Comparison of ENCODE assay signal across 8 cellular contexts in genomic region chr14:23299986-23300686, GRCh38. TPM values are rescaled to one million over a fixed set of nuclear protein-coding genes. Genes with fewer than 3 reads are reported as not detected.
DNase-seq lines count a peak whose midpoint lies in the region; ATAC-seq, FAIRE-seq and TF ChIP-seq lines count a peak whose summit lies in the region.

No MANE protein-coding gene starts in this region.

- peak overlapping the region; percentile 75 for H3K9ac ChIP-seq in GM12878 (ENCODE audit: control insufficient read depth, insufficient read depth, low read length)

- in situ Hi-C loops in GM12878 (cut with MboI), result loop anchor here (10.0 to 25.0 kb wide), 2 partner anchors 812 to 1135 kb away; partner anchors contain the start of genes DCAF11 and NRL

- CTCF ChIA-PET in activated naive CD4-positive, alpha-beta T cell treated with anti-CD3 and anti-CD28 coated beads, Interleukin-2, amount 10 ng/mL, durations not matched to agents 7 days and 5 days (lab: Charles Lee), result interaction anchor here (1.0 to 3.5 kb wide), 13 partner anchors 12 to 232 kb away, joined by 3 to 32 read pairs (median 6); partner anchors contain the start of genes ACIN1, HOMEZ and PABPN1
- CTCF ChIA-PET in GM12878 (lab: Yijun Ruan, JAX), result interaction anchor here (0.6 to 5.8 kb wide), 23 partner anchors 8 to 294 kb away, joined by 3 to 77 read pairs (median 4); partner anchors contain the start of genes CDH24, HOMEZ, JPH4 and PABPN1

- H3K9me3 ChIP-seq in GM12878 (replicated peaks; ENCODE audit: control insufficient read depth, insufficient read depth, low read length) (no peaks in the 10 kb centered on the region), upper lobe of right lung (no peaks in the 10 kb centered on the region)

- intact Hi-C loops in GM12878 (cut with micrococcal nuclease; ENCODE audit: unreplicated experiment), result loop anchor here (2.0 kb wide), 1 partner anchor 179 kb away; no protein-coding TSS in a partner anchor
- intact Hi-C loops in upper lobe of right lung (cut with DNase I), result no loop called here

- peaks cover 7% of the 10 kb centered on the region for H3K79me2 ChIP-seq in GM12878 (ENCODE audit: control insufficient read depth, insufficient read depth, low read length)

- POLR2A ChIA-PET in GM12878 (lab: Charles Lee), result interaction anchor here (0.5 to 5.7 kb wide), 5 partner anchors 9 to 30 kb away, joined by 3 to 98 read pairs (median 6); partner anchors contain the start of genes HOMEZ and PABPN1

- H3K27ac ChIP-seq in GM12878 (ENCODE audit: control insufficient read depth, insufficient read depth) (peak overlapping the region; percentile 85), upper lobe of right lung (peak overlapping the region; percentile 97)

- peak overlapping the region; percentile 97 for H3K4me3 Mint-ChIP-seq in activated naive CD4-positive, alpha-beta T cell treated with anti-CD3 and anti-CD28 coated beads, Interleukin-2, amount 10 ng/mL, durations not matched to agents 7 days and 5 days
- H3K4me3 Mint-ChIP-seq in memory B cell, result peak overlapping the region; percentile 98

- H3K27me3 Mint-ChIP-seq in activated naive CD4-positive, alpha-beta T cell treated with anti-CD3 and anti-CD28 coated beads, Interleukin-2, amount 10 ng/mL, durations not matched to agents 7 days and 5 days, result peaks cover 15% of the 10 kb centered on the region
- no peaks in the 10 kb centered on the region for H3K27me3 Mint-ChIP-seq in memory B cell

- WGBS in GM12878 (ENCODE audit: insufficient coverage, insufficient replicate concordance, low lambda C conversion rate, missing lambda C conversion rate), result 62% methylated on average over 10 of the region's 10 CpGs

- H4K20me1 ChIP-seq in GM12878 (ENCODE audit: control insufficient read depth, insufficient read depth), result no peaks in the 10 kb centered on the region

- peak overlapping the region; percentile 96 for H3K27ac Mint-ChIP-seq in activated naive CD4-positive, alpha-beta T cell treated with anti-CD3 and anti-CD28 coated beads, Interleukin-2, amount 10 ng/mL, durations not matched to agents 7 days and 5 days
- H3K27ac Mint-ChIP-seq in memory B cell, result peak overlapping the region; percentile 97

- TF ChIP-seq EP300 in GM12878 (IDR thresholded peaks at IDR 0.05; ENCODE audit: borderline replicate concordance in 1 of 2, control insufficient read depth in 1 of 2, low read depth in 2 of 2, low read length in 2 of 2), result no peak

- FAIRE-seq in GM12878 (lab: Jason Lieb, UNC), result peak; percentile 18

- TF ChIP-seq RAD21 in GM12878 (IDR thresholded peaks at IDR 0.05; ENCODE audit: insufficient read depth, low read depth, low read length), result no peak

- no peak for DNase-seq in activated naive CD4-positive, alpha-beta T cell treated with anti-CD3 and anti-CD28 coated beads, Interleukin-2, amount 10 ng/mL, durations not matched to agents 7 days and 5 days
- no peak for DNase-seq in activated naive CD4-positive, alpha-beta T cell treated with anti-CD3 and anti-CD28 coated beads, Interleukin-2, amount 50 U/mL, for 16 hours
- DNase-seq in GM12878 (ENCODE audit: low read depth, low spot score) (no peak), memory B cell (ENCODE audit: low spot score in 2 of 2) (no peak), upper lobe of right lung (no peak), omental fat pad (ENCODE audit: low spot score) (no peak)
- DNase-seq in stimulated activated CD4-positive, alpha-beta T cell treated with anti-CD3 and anti-CD28 coated beads, Interleukin-4, amount 100 ng/mL, for 1 hour, result no peak

- ATAC-seq in GM12878 (no peak), memory B cell (ENCODE audit: low read depth) (no peak), upper lobe of right lung (no peak), omental fat pad (ENCODE audit: low FRiP score) (no peak), GM21390 (IDR thresholded peaks at IDR 0.05; ENCODE audit: unreplicated experiment) (no peak)

- H3K4me3 ChIP-seq in GM12878, result peak overlapping the region; percentile 86
- peak overlapping the region; percentile 58 for H3K4me3 ChIP-seq in upper lobe of right lung

- peaks cover 28% of the 10 kb centered on the region for H3K36me3 Mint-ChIP-seq in activated naive CD4-positive, alpha-beta T cell treated with anti-CD3 and anti-CD28 coated beads, Interleukin-2, amount 10 ng/mL, durations not matched to agents 7 days and 5 days
- peaks cover 4% of the 10 kb centered on the region for H3K36me3 Mint-ChIP-seq in memory B cell

- H3K4me1 Mint-ChIP-seq in activated naive CD4-positive, alpha-beta T cell treated with anti-CD3 and anti-CD28 coated beads, Interleukin-2, amount 10 ng/mL, durations not matched to agents 7 days and 5 days, result peaks cover 38% of the 10 kb centered on the region
- H3K4me1 Mint-ChIP-seq in memory B cell, result peaks cover 19% of the 10 kb centered on the region

- SMC1A ChIA-PET in GM12878 (lab: Charles Lee; ENCODE audit: uncharacterized antibody, unreplicated experiment), result interaction anchor here (0.7 to 7.1 kb wide), 10 partner anchors 11 to 268 kb away, joined by 3 to 48 read pairs (median 3); partner anchors contain the start of genes AP1G2, HOMEZ and PABPN1

- RAD21 ChIA-PET in GM12878 (lab: Charles Lee; ENCODE audit: unreplicated experiment), result interaction anchor here (0.7 to 8.7 kb wide), 9 partner anchors 14 to 255 kb away, joined by 3 to 103 read pairs (median 4); partner anchors contain the start of genes HOMEZ and PABPN1

- no peaks in the 10 kb centered on the region for H3K27me3 ChIP-seq in GM12878 (replicated peaks in 1 of 2; ENCODE audit: control insufficient read depth in 2 of 2, insufficient read depth in 2 of 2, low read length in 1 of 2)
- H3K27me3 ChIP-seq in upper lobe of right lung, result no peaks in the 10 kb centered on the region

- no peak for TF ChIP-seq POLR2A in GM12878 (IDR thresholded peaks at IDR 0.05; ENCODE audit: low read depth, low read length)

- H3K36me3 ChIP-seq in GM12878 (ENCODE audit: control insufficient read depth in 2 of 2, insufficient read depth in 2 of 2, low read length in 1 of 2), result no peaks in the 10 kb centered on the region
- peaks cover 18% of the 10 kb centered on the region for H3K36me3 ChIP-seq in upper lobe of right lung

- H3K4me2 ChIP-seq in GM12878 (ENCODE audit: control insufficient read depth, insufficient read depth), result peak overlapping the region; percentile 83

- BruUV-seq in GM12878 (replicated peaks; lab: Mats Ljungman, UMichigan), result no TSS peak

- H3K4me1 ChIP-seq in GM12878 (ENCODE audit: control insufficient read depth, insufficient read depth, low read length), result peaks cover 8% of the 10 kb centered on the region
- peaks cover 19% of the 10 kb centered on the region for H3K4me1 ChIP-seq in upper lobe of right lung

- TF ChIP-seq CTCF in GM12878 (IDR thresholded peaks at IDR 0.05 in 2 of 3, conservative IDR thresholded peaks at IDR 0.05 in 1 of 3; ENCODE audit: control insufficient read depth in 2 of 3, extremely low read depth in 1 of 3, insufficient read depth in 1 of 3, low read depth in 3 of 3, low read length in 3 of 3) (no peak), upper lobe of right lung (IDR thresholded peaks at IDR 0.05) (no peak), omental fat pad (IDR thresholded peaks at IDR 0.05) (no peak)

- H3K9me3 Mint-ChIP-seq in activated naive CD4-positive, alpha-beta T cell treated with anti-CD3 and anti-CD28 coated beads, Interleukin-2, amount 10 ng/mL, durations not matched to agents 7 days and 5 days, result no peaks in the 10 kb centered on the region
- no peaks in the 10 kb centered on the region for H3K9me3 Mint-ChIP-seq in memory B cell

- no peak overlapping the region; the same call in 1 of the 2 replicates for H2AFZ ChIP-seq in GM12878 (ENCODE audit: control insufficient read depth, low read depth, low read length)

RNA-seq across cellular contexts. Expression of gene PPP1R3E, which starts 2.5 kb away (rescaled TPM):
- 79.3 and 88.0 TPM in 2 replicates for total RNA-seq in GM12878 (2013; cell fraction: nucleolus; rRNA removed)
- 6.3 and 6.6 TPM in 2 replicates for total RNA-seq in GM12878 (2014; rRNA removed)
- 7.6 and 9.7 TPM in 2 replicates for total RNA-seq in GM12878 (2014; rRNA removed; fragmentation: Illumina TruSeq; extraction: Trizol)
- total RNA-seq in GM12878 (2021), result 8.6 and 11.7 TPM in 2 replicates
- polyA plus RNA-seq in GM12878 (2011; ENCODE audit: low read depth), result 11.1 TPM
- polyA plus RNA-seq in GM12878 (2011; rRNA removed), result 26.4 and 32.7 TPM in 2 replicates
- polyA plus RNA-seq in GM12878 (2011; cell fraction: cytosol; rRNA removed), result 20.7 and 26.7 TPM in 2 replicates
- 72.6 and 113 TPM in 2 replicates for polyA plus RNA-seq in GM12878 (2011; cell fraction: nucleus; rRNA removed)
- 10.9 and 17.0 TPM in 2 replicates for polyA plus RNA-seq in GM12878 (2012)
- 13.7 and 18.7 TPM in 2 replicates for polyA plus RNA-seq in GM12878 (2014; fragmentation: Illumina TruSeq; extraction: Trizol)
- polyA plus RNA-seq in GM12878 (2014; fragmentation: Nextera tagmentation; extraction: Ambion mirVana), result 1 to 10 TPM; 4.7 to 4.8 TPM
- polyA plus RNA-seq in GM12878 (2014; rRNA removed), result 9.3 and 13.7 TPM in 2 replicates
- 1 to 10 TPM; 4.6 to 6.1 TPM for polyA plus RNA-seq in GM12878 (2016; fragmentation: Nextera tagmentation; extraction: Ambion mirVana)
- polyA minus RNA-seq in GM12878 (2011; rRNA and poly(A)+ RNA removed), result 19.9 and 26.3 TPM in 2 replicates
- 4.0 and 5.3 TPM in 2 replicates for polyA minus RNA-seq in GM12878 (2011; cell fraction: cytosol; rRNA and poly(A)+ RNA removed)
- 25.1 and 34.8 TPM in 2 replicates for polyA minus RNA-seq in GM12878 (2011; cell fraction: nucleus; rRNA and poly(A)+ RNA removed)
- 14.6 TPM for total RNA-seq in upper lobe of right lung
- 10 to 100 TPM in 1 of 4 donors, 1 to 10 TPM in 3; 5.9 to 12.9 (median 6.9) TPM for total RNA-seq in omental fat pad

RNA-seq across cellular contexts. Expression of gene BCL2L2, which starts 6.5 kb away (rescaled TPM):
- total RNA-seq in GM12878 (2013; cell fraction: nucleolus; rRNA removed), result 24.1 and 28.4 TPM in 2 replicates
- total RNA-seq in GM12878 (2014; rRNA removed) (5.8 and 6.3 TPM in 2 replicates), GM12878 (2014; rRNA removed; fragmentation: Illumina TruSeq; extraction: Trizol) (7.9 and 8.3 TPM in 2 replicates), GM12878 (2021) (9.7 and 12.5 TPM in 2 replicates), upper lobe of right lung (53.0 TPM), omental fat pad (10 to 100 TPM; 37.2 to 62.7 (median 51.8) TPM)
- polyA plus RNA-seq in GM12878 (2011; ENCODE audit: low read depth), result 8.3 TPM
- polyA plus RNA-seq in GM12878 (2011; rRNA removed) (14.7 and 15.4 TPM in 2 replicates), GM12878 (2014; fragmentation: Illumina TruSeq; extraction: Trizol) (9.6 and 10.1 TPM in 2 replicates), GM12878 (2014; fragmentation: Nextera tagmentation; extraction: Ambion mirVana) (1 to 10 TPM; 1.4 to 3.1 TPM), GM12878 (2014; rRNA removed) (13.3 and 14.0 TPM in 2 replicates), GM12878 (2016; fragmentation: Nextera tagmentation; extraction: Ambion mirVana) (1 to 10 TPM; 1.5 to 2.2 TPM)
- 12.1 and 14.0 TPM in 2 replicates for polyA plus RNA-seq in GM12878 (2011; cell fraction: cytosol; rRNA removed)
- 21.4 and 22.2 TPM in 2 replicates for polyA plus RNA-seq in GM12878 (2011; cell fraction: nucleus; rRNA removed)
- polyA plus RNA-seq in GM12878 (2012), result 12.0 and 12.8 TPM in 2 replicates
- 10.7 and 14.0 TPM in 2 replicates for polyA minus RNA-seq in GM12878 (2011; rRNA and poly(A)+ RNA removed)
- polyA minus RNA-seq in GM12878 (2011; cell fraction: cytosol; rRNA and poly(A)+ RNA removed), result 2.9 and 4.1 TPM in 2 replicates
- polyA minus RNA-seq in GM12878 (2011; cell fraction: nucleus; rRNA and poly(A)+ RNA removed), result 10.4 and 16.9 TPM in 2 replicates

RNA-seq across cellular contexts. Expression of gene HOMEZ, which starts 14.2 kb away (rescaled TPM):
- 13.1 and 14.2 TPM in 2 replicates for total RNA-seq in GM12878 (2013; cell fraction: nucleolus; rRNA removed)
- total RNA-seq in GM12878 (2014; rRNA removed), result 14.3 and 14.7 TPM in 2 replicates
- total RNA-seq in GM12878 (2014; rRNA removed; fragmentation: Illumina TruSeq; extraction: Trizol), result 12.7 and 13.0 TPM in 2 replicates
- 15.2 and 15.3 TPM in 2 replicates for total RNA-seq in GM12878 (2021)
- 1.9 TPM for polyA plus RNA-seq in GM12878 (2011; ENCODE audit: low read depth)
- 9.6 and 11.0 TPM in 2 replicates for polyA plus RNA-seq in GM12878 (2011; rRNA removed)
- polyA plus RNA-seq in GM12878 (2011; cell fraction: cytosol; rRNA removed), result 11.3 and 14.2 TPM in 2 replicates
- 5.9 and 7.2 TPM in 2 replicates for polyA plus RNA-seq in GM12878 (2011; cell fraction: nucleus; rRNA removed)
- 5.7 and 10.2 TPM in 2 replicates for polyA plus RNA-seq in GM12878 (2012)
- polyA plus RNA-seq in GM12878 (2014; fragmentation: Illumina TruSeq; extraction: Trizol), result 17.8 and 19.3 TPM in 2 replicates
- 1 to 10 TPM; 2.6 to 3.6 TPM for polyA plus RNA-seq in GM12878 (2014; fragmentation: Nextera tagmentation; extraction: Ambion mirVana)
- polyA plus RNA-seq in GM12878 (2014; rRNA removed), result 11.2 and 12.9 TPM in 2 replicates
- polyA plus RNA-seq in GM12878 (2016; fragmentation: Nextera tagmentation; extraction: Ambion mirVana), result 10 to 100 TPM; 13.3 to 16.2 TPM
- 18.8 and 19.3 TPM in 2 replicates for polyA minus RNA-seq in GM12878 (2011; rRNA and poly(A)+ RNA removed)
- 3.2 and 5.4 TPM in 2 replicates for polyA minus RNA-seq in GM12878 (2011; cell fraction: cytosol; rRNA and poly(A)+ RNA removed)
- 6.5 and 8.0 TPM in 2 replicates for polyA minus RNA-seq in GM12878 (2011; cell fraction: nucleus; rRNA and poly(A)+ RNA removed)
- total RNA-seq in upper lobe of right lung, result 11.0 TPM
- total RNA-seq in omental fat pad, result 10 to 100 TPM in 2 of 4 donors, 1 to 10 TPM in 2; 3.5 to 13.6 (median 10.6) TPM

RNA-seq across cellular contexts. Expression of gene PABPN1, which starts 21.1 kb away (rescaled TPM):
- 79.0 and 80.6 TPM in 2 replicates for total RNA-seq in GM12878 (2013; cell fraction: nucleolus; rRNA removed)
- total RNA-seq in GM12878 (2014; rRNA removed) (83.4 and 90.6 TPM in 2 replicates), GM12878 (2014; rRNA removed; fragmentation: Illumina TruSeq; extraction: Trizol) (106 TPM in 2 replicates), GM12878 (2021) (189 and 206 TPM in 2 replicates), upper lobe of right lung (118 TPM), omental fat pad (10 to 100 TPM; 58.2 to 78.4 (median 59.2) TPM)
- 67.7 TPM for polyA plus RNA-seq in GM12878 (2011; ENCODE audit: low read depth)
- polyA plus RNA-seq in GM12878 (2011; rRNA removed) (222 and 248 TPM in 2 replicates), GM12878 (2014; fragmentation: Illumina TruSeq; extraction: Trizol) (206 and 231 TPM in 2 replicates), GM12878 (2014; fragmentation: Nextera tagmentation; extraction: Ambion mirVana) (10 to 100 TPM; 31.3 to 35.6 TPM), GM12878 (2014; rRNA removed) (149 and 158 TPM in 2 replicates), GM12878 (2016; fragmentation: Nextera tagmentation; extraction: Ambion mirVana) (10 to 100 TPM; 76.8 to 99.4 TPM)
- polyA plus RNA-seq in GM12878 (2011; cell fraction: cytosol; rRNA removed), result 198 and 220 TPM in 2 replicates
- 548 and 640 TPM in 2 replicates for polyA plus RNA-seq in GM12878 (2011; cell fraction: nucleus; rRNA removed)
- polyA plus RNA-seq in GM12878 (2012), result 119 and 126 TPM in 2 replicates
- 90.9 and 114 TPM in 2 replicates for polyA minus RNA-seq in GM12878 (2011; rRNA and poly(A)+ RNA removed)
- polyA minus RNA-seq in GM12878 (2011; cell fraction: cytosol; rRNA and poly(A)+ RNA removed), result 21.9 and 31.3 TPM in 2 replicates
- polyA minus RNA-seq in GM12878 (2011; cell fraction: nucleus; rRNA and poly(A)+ RNA removed), result 40.1 and 63.0 TPM in 2 replicates

RNA-seq across cellular contexts. Expression of gene SLC22A17, which starts 52.6 kb away (rescaled TPM):
- not detected in 2 replicates for total RNA-seq in GM12878 (2013; cell fraction: nucleolus; rRNA removed)
- not detected in 2 replicates for total RNA-seq in GM12878 (2014; rRNA removed)
- not detected in 2 replicates for total RNA-seq in GM12878 (2014; rRNA removed; fragmentation: Illumina TruSeq; extraction: Trizol)
- 0.11 TPM in 1 of 2 replicates, not detected in the other for total RNA-seq in GM12878 (2021)
- polyA plus RNA-seq in GM12878 (2011; ENCODE audit: low read depth), result not detected
- not detected in 2 replicates for polyA plus RNA-seq in GM12878 (2011; rRNA removed)
- not detected in 2 replicates for polyA plus RNA-seq in GM12878 (2011; cell fraction: cytosol; rRNA removed)
- polyA plus RNA-seq in GM12878 (2011; cell fraction: nucleus; rRNA removed), result 0.10 TPM in 1 of 2 replicates, not detected in the other
- 0.06 TPM in 1 of 2 replicates, not detected in the other for polyA plus RNA-seq in GM12878 (2012)
- not detected in 2 replicates for polyA plus RNA-seq in GM12878 (2014; fragmentation: Illumina TruSeq; extraction: Trizol)
- polyA plus RNA-seq in GM12878 (2014; fragmentation: Nextera tagmentation; extraction: Ambion mirVana), result not detected
- polyA plus RNA-seq in GM12878 (2014; rRNA removed), result not detected in 2 replicates
- polyA plus RNA-seq in GM12878 (2016; fragmentation: Nextera tagmentation; extraction: Ambion mirVana), result not detected
- not detected in 2 replicates for polyA minus RNA-seq in GM12878 (2011; rRNA and poly(A)+ RNA removed)
- polyA minus RNA-seq in GM12878 (2011; cell fraction: cytosol; rRNA and poly(A)+ RNA removed), result not detected in 2 replicates
- polyA minus RNA-seq in GM12878 (2011; cell fraction: nucleus; rRNA and poly(A)+ RNA removed), result not detected in 2 replicates
- total RNA-seq in upper lobe of right lung, result 12.1 TPM
- total RNA-seq in omental fat pad, result 10 to 100 TPM in 1 of 4 donors, 1 to 10 TPM in 3; 7.7 to 13.0 (median 8.4) TPM
